ENCODE assay signal across 9 cellular contexts in genomic region chr19:47315125-47315821, GRCh38. TPM values are rescaled to one million over a fixed set of nuclear protein-coding genes. Genes with fewer than 3 reads are reported as not detected.
A peak's percentile ranks its signal among the peaks of the same experiment; 100 is the strongest.
DNase-seq lines count a peak whose midpoint lies in the region; ATAC-seq and TF ChIP-seq lines count a peak whose summit lies in the region.
"Had no signal": no experiment of that assay in that cellular context is flagged by ENCODE, and none has a peak within 500 bp of the region (broad histone marks: within the 10 kb centered on the region; RNA-seq: fewer than 3 reads in every experiment).

No MANE protein-coding gene starts in this region.

- 0 out of 2 replicates have a peak, but pooled peaks cover 4% of the 10 kb centered on the region for H3K9me1 ChIP-seq in IMR-90 (ENCODE audit: insufficient read depth, low read length)

- TF ChIP-seq POLR2A in IMR-90 (IDR thresholded peaks at IDR 0.05; ENCODE audit: low read depth, low read length), result no peak

- in situ Hi-C loops in IMR-90 (cut with MboI; ENCODE audit: low sequenced_read_pairs), result no loop called here

- peak overlapping the region; percentile 20; the same call in 1 of the 2 replicates for H3K4ac ChIP-seq in IMR-90 (ENCODE audit: low read depth, low read length)

- no peak overlapping the region for H3K4me3 ChIP-seq in IMR-90 (ENCODE audit: insufficient read depth, low read depth, low read length)
- H3K4me3 ChIP-seq in right cardiac atrium (ENCODE audit: low read length), result no peak overlapping the region
- H3K4me3 ChIP-seq: cardiac muscle cell had no signal

- peak; percentile 76 for DNase-seq in Ammon's horn (ENCODE audit: low spot score)
- peak; percentile 97 for DNase-seq in IMR-90
- DNase-seq in activated naive CD4-positive, alpha-beta T cell treated with anti-CD3 and anti-CD28 coated beads, Interleukin-2, amount 50 U/mL, for 16 hours, result peak; percentile 36
- peak in 2 of 3 donors; percentile 62 to 71 for DNase-seq in right cardiac atrium
- DNase-seq in stimulated activated CD4-positive, alpha-beta T cell treated with anti-CD3 and anti-CD28 coated beads, Interleukin-15, amount 100 ng/mL, for 24 hours, result peak; percentile 41
- DNase-seq in COR-L47 (lab: John Stamatoyannopoulos, UW), result no peak

- H3K36me3 ChIP-seq in IMR-90 (ENCODE audit: control insufficient read depth, insufficient read depth, low read length), result no peaks in the 10 kb centered on the region
- H3K36me3 ChIP-seq: cardiac muscle cell had no signal

- no peak for TF ChIP-seq CTCF in IMR-90 (conservative IDR thresholded peaks at IDR 0.05; ENCODE audit: low read depth, low read length)

- BruUV-seq in IMR-90 (replicated peaks; lab: Mats Ljungman, UMichigan), result no TSS peak

- no peak for TF ChIP-seq RAD21 in IMR-90 (IDR thresholded peaks at IDR 0.05; ENCODE audit: low read length)

- H2BK120ac ChIP-seq in IMR-90 (ENCODE audit: low read depth, low read length), result peak overlapping the region; percentile 59

- 0 out of 2 replicates have a peak, but pooled peaks cover 2% of the 10 kb centered on the region for H3K4me1 ChIP-seq in IMR-90 (ENCODE audit: control insufficient read depth, insufficient read depth, low read length)
- no peaks in the 10 kb centered on the region for H3K4me1 ChIP-seq in right cardiac atrium (ENCODE audit: control insufficient read depth, insufficient read depth, low read length)

- H4K8ac ChIP-seq in IMR-90 (ENCODE audit: low read depth in 2 of 2, low read length in 2 of 2), result peak overlapping the region in 1 of 2 experiments; percentile 7; a peak in 1 of 4 replicates

- intact Hi-C loops in IMR-90 (cut with micrococcal nuclease) (no loop called here), right cardiac atrium (cut with DNase I) (no loop called here)

- H3K79me1 ChIP-seq in IMR-90 (ENCODE audit: low read depth in 1 of 2, low read length in 2 of 2), result no peaks in the 10 kb centered on the region

- H2BK15ac ChIP-seq in IMR-90 (ENCODE audit: low read depth, low read length), result peak overlapping the region; percentile 22; the same call in 1 of the 3 replicates

- peak overlapping the region; percentile 58; the same call in 1 of the 2 replicates for H2BK20ac ChIP-seq in IMR-90 (ENCODE audit: low read depth, low read length)

- no peak overlapping the region; the same call in 1 of the 2 replicates for H4K91ac ChIP-seq in IMR-90 (ENCODE audit: insufficient read depth, low read depth, low read length)

- dilution Hi-C loops in IMR-90 (cut with HindIII; ENCODE audit: low sequenced_read_pairs, unreplicated experiment), result no loop called here

- H3K23ac ChIP-seq in IMR-90 (ENCODE audit: low read depth, low read length), result no peak overlapping the region

- 35% methylated on average over 6 of the region's 12 CpGs; no CpG with 5 or more reads in 1 of the 2 experiments for WGBS in IMR-90 (ENCODE audit: extremely low coverage in 2 of 2, insufficient read length in 1 of 2), 2 experiments
- WGBS in right cardiac atrium, result 38% methylated on average over 12 of the region's 12 CpGs

- H3K56ac ChIP-seq in IMR-90 (ENCODE audit: extremely low read depth, insufficient read depth, low read length), result no peak overlapping the region

- H2BK5ac ChIP-seq in IMR-90 (ENCODE audit: low read depth, low read length, poor library complexity, severe bottlenecking), result peak overlapping the region; percentile 42

- no peak overlapping the region for H2AK9ac ChIP-seq in IMR-90 (replicated peaks; ENCODE audit: low read depth, low read length, poor library complexity)

- no peaks in the 10 kb centered on the region for H4K20me1 ChIP-seq in IMR-90 (ENCODE audit: insufficient read depth, low read length)

- CTCF ChIA-PET in IMR-90 (lab: Yijun Ruan, JAX), result no interaction called here

- H3K14ac ChIP-seq in IMR-90 (replicated peaks; ENCODE audit: low read depth, low read length), result no peak overlapping the region

- no peak overlapping the region for H4K5ac ChIP-seq in IMR-90 (ENCODE audit: low read depth, low read length)

- POLR2A ChIA-PET in IMR-90 (lab: Charles Lee; ENCODE audit: unreplicated experiment), result no interaction called here

- H3K9ac ChIP-seq in IMR-90 (ENCODE audit: low read depth, low read length), result no peak overlapping the region

- H3K4me2 ChIP-seq in IMR-90 (ENCODE audit: low read depth, low read length), result peak overlapping the region; percentile 31; the same call in 1 of the 2 replicates

- H3K27me3 ChIP-seq in IMR-90 (ENCODE audit: control insufficient read depth, insufficient read depth, low read length), result no peaks in the 10 kb centered on the region
- no peaks in the 10 kb centered on the region for H3K27me3 ChIP-seq in right cardiac atrium (ENCODE audit: control insufficient read depth, insufficient read depth)
- H3K27me3 ChIP-seq: cardiac muscle cell had no signal

- no peaks in the 10 kb centered on the region for H3K9me3 ChIP-seq in IMR-90 (ENCODE audit: control insufficient read depth, insufficient read depth, low read length)
- H3K9me3 ChIP-seq in right cardiac atrium (ENCODE audit: control insufficient read depth, low read length), result no peaks in the 10 kb centered on the region

- H2AFZ ChIP-seq in IMR-90 (replicated peaks; ENCODE audit: low read length, poor library complexity), result peak overlapping the region; percentile 55

- H3K27ac ChIP-seq in IMR-90 (ENCODE audit: insufficient read depth, low read length), result peak overlapping the region; percentile 2; the same call in 1 of the 2 replicates
- peak overlapping the region; percentile 54 for H3K27ac ChIP-seq in right cardiac atrium (ENCODE audit: low read length)
- H3K27ac ChIP-seq: cardiac muscle cell had no signal

- ATAC-seq in IMR-90 (ENCODE audit: low read depth) (peak; percentile 98), right cardiac atrium (peak; percentile 77 to 89), GM18511 (IDR thresholded peaks at IDR 0.05; ENCODE audit: unreplicated experiment) (no peak), GM19023 (IDR thresholded peaks at IDR 0.05; ENCODE audit: unreplicated experiment) (no peak)

- no peak overlapping the region for H2AK5ac ChIP-seq in IMR-90 (ENCODE audit: low read depth, low read length)

- H3K18ac ChIP-seq in IMR-90 (ENCODE audit: low read depth, low read length), result no peak overlapping the region; the same call in 1 of the 2 replicates

TF ChIP-seq in IMR-90, 13 proteins besides CTCF, POLR2A, EP300 and RAD21 (continues in another document):
- 0 out of 2 replicates have a peak, but pooled peaks have one; percentile 26 for TF ChIP-seq BHLHE40 (IDR thresholded peaks at IDR 0.05; ENCODE audit: low read depth, low read length)
- peak; percentile 99 for TF ChIP-seq CEBPB (IDR thresholded peaks at IDR 0.05; ENCODE audit: low read depth, low read length)
- no peak for TF ChIP-seq RFX5 (IDR thresholded peaks at IDR 0.05; ENCODE audit: low read depth, low read length)
- no peak for TF ChIP-seq CHD1 (IDR thresholded peaks at IDR 0.05; ENCODE audit: low read depth, low read length)
- peak; percentile 70 for TF ChIP-seq USF2 (IDR thresholded peaks at IDR 0.05; ENCODE audit: low read depth, low read length)
- TF ChIP-seq ELK1 (IDR thresholded peaks at IDR 0.05; ENCODE audit: borderline replicate concordance, low read depth, low read length), result no peak
- peak; percentile 55 for TF ChIP-seq MAFK (IDR thresholded peaks at IDR 0.05; ENCODE audit: low read depth, low read length)

RNA-seq across cellular contexts. Expression of gene C5AR1, which starts 5.6 kb away (rescaled TPM):
- under 0.01 TPM in 1 of 2 replicates, not detected in the other for total RNA-seq in IMR-90 (2012; rRNA removed)
- 1.0 TPM in 2 replicates for polyA plus RNA-seq in IMR-90 (2012; rRNA removed)
- 0.36 and 1.1 TPM in 2 replicates for polyA plus RNA-seq in IMR-90 (2012; cell fraction: cytosol; rRNA removed)
- polyA plus RNA-seq in IMR-90 (2012; cell fraction: nucleus; rRNA removed; ENCODE audit: low replicate concordance), result 12.7 and 23.5 TPM in 2 replicates
- 10 to 100 TPM in 1 of 4 donors, 1 to 10 TPM in 3; 5.9 to 11.7 (median 6.9) TPM for total RNA-seq in right cardiac atrium
- 2.3 TPM for polyA plus RNA-seq in right cardiac atrium
- total RNA-seq: cardiac muscle cell had no signal
- polyA plus RNA-seq: cardiac muscle cell had no signal

RNA-seq across cellular contexts. Expression of gene C5AR2, which starts 16.7 kb away (rescaled TPM):
- total RNA-seq in IMR-90 (2012; rRNA removed), result under 0.01 TPM in 1 of 2 replicates, not detected in the other
- polyA plus RNA-seq in IMR-90 (2012; rRNA removed), result not detected in 2 replicates
- 0.11 TPM in 1 of 2 replicates, not detected in the other for polyA plus RNA-seq in IMR-90 (2012; cell fraction: cytosol; rRNA removed)
- polyA plus RNA-seq in IMR-90 (2012; cell fraction: nucleus; rRNA removed; ENCODE audit: low replicate concordance), result 0.03 and 0.05 TPM in 2 replicates
- total RNA-seq in right cardiac atrium, result 1 to 10 TPM in 3 of 4 donors, under 1 TPM in 1; 0.65 to 2.5 (median 1.4) TPM
- polyA plus RNA-seq in right cardiac atrium, result 0.79 TPM
- total RNA-seq: cardiac muscle cell had no signal
- polyA plus RNA-seq: cardiac muscle cell had no signal

RNA-seq across cellular contexts. Expression of gene DHX34, which starts 33.8 kb away (rescaled TPM):
- total RNA-seq in IMR-90 (2012; rRNA removed), result 4.5 and 5.6 TPM in 2 replicates
- polyA plus RNA-seq in IMR-90 (2012; rRNA removed), result 13.7 and 14.8 TPM in 2 replicates
- polyA plus RNA-seq in IMR-90 (2012; cell fraction: cytosol; rRNA removed), result 7.5 and 12.4 TPM in 2 replicates
- 40.2 and 104 TPM in 2 replicates for polyA plus RNA-seq in IMR-90 (2012; cell fraction: nucleus; rRNA removed; ENCODE audit: low replicate concordance)
- total RNA-seq in right cardiac atrium, result 1 to 10 TPM; 5.5 to 8.1 (median 6.1) TPM
- polyA plus RNA-seq in right cardiac atrium, result 5.5 TPM

RNA-seq across cellular contexts. Expression of gene INAFM1, which starts 40.6 kb away (rescaled TPM):
- total RNA-seq in IMR-90 (2012; rRNA removed) (0.36 and 0.56 TPM in 2 replicates), right cardiac atrium (10 to 100 TPM; 13.3 to 16.9 (median 15.0) TPM)
- polyA plus RNA-seq in IMR-90 (2012; rRNA removed) (7.8 and 11.0 TPM in 2 replicates), right cardiac atrium (7.0 TPM)
- polyA plus RNA-seq in IMR-90 (2012; cell fraction: cytosol; rRNA removed), result 3.7 and 17.5 TPM in 2 replicates
- polyA plus RNA-seq in IMR-90 (2012; cell fraction: nucleus; rRNA removed; ENCODE audit: low replicate concordance), result 25.4 and 47.4 TPM in 2 replicates

RNA-seq across cellular contexts. Expression of gene CCDC9, which starts 58.9 kb away (rescaled TPM):
- total RNA-seq in IMR-90 (2012; rRNA removed) (2.9 and 3.6 TPM in 2 replicates), right cardiac atrium (10 to 100 TPM; 18.1 to 27.5 (median 22.4) TPM)
- polyA plus RNA-seq in IMR-90 (2012; rRNA removed) (8.6 and 9.6 TPM in 2 replicates), right cardiac atrium (27.8 TPM)
- polyA plus RNA-seq in IMR-90 (2012; cell fraction: cytosol; rRNA removed), result 5.6 and 8.4 TPM in 2 replicates
- polyA plus RNA-seq in IMR-90 (2012; cell fraction: nucleus; rRNA removed; ENCODE audit: low replicate concordance), result 29.1 and 33.9 TPM in 2 replicates

Comparison
In these comparisons a context has a peak if more than half of its experiments do, and no peak if none do; other contexts are left out.
1. ATAC-seq: peak in IMR-90 (single experiment) and right cardiac atrium (2 of 2); none in GM18511 (single experiment) and GM19023 (single experiment).